Comparison of ENCODE assay signal across 25 cellular contexts in the genomic region with DNA sequence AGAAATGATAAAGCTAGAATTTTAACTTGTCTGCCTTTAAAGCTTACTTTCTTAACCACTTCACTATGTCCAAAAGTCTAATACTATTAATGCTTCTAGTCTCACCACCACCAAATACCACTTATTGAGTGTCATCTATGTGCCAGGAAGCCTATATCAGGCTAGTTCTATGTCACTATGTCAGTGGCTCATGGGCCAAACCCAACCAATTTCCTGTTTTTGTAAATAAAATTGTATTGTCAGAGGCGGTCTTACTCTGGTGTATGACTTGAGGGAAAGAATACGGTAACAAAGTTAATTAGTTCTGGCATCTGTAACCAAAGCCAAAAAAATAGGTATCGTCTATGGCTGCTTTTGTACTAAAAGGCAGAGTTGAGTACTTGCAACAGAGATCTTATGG. TPM values are rescaled to one million over a fixed set of nuclear protein-coding genes. Genes with fewer than 3 reads are reported as not detected.
A peak's percentile ranks its signal among the peaks of the same experiment; 100 is the strongest.
DNase-seq lines count a peak whose midpoint lies in the region; ATAC-seq and TF ChIP-seq lines count a peak whose summit lies in the region.
"Had no signal": no experiment of that assay in that cellular context is flagged by ENCODE, and none has a peak within 500 bp of the region (broad histone marks: within the 10 kb centered on the region; RNA-seq: fewer than 3 reads in every experiment).

No MANE protein-coding gene starts in this region.

- H3K36me3 ChIP-seq in Caco-2 (ENCODE audit: control insufficient read depth, insufficient read depth, low read length) = no peaks in the 10 kb centered on the region; the same call in 1 of the 2 replicates
- H3K36me3 ChIP-seq in MG63 = no peaks in the 10 kb centered on the region
- H3K36me3 ChIP-seq: BE2C had no signal

- H3K27me3 ChIP-seq in Caco-2 (replicated peaks; ENCODE audit: control insufficient read depth, insufficient read depth, low read length) (no peaks in the 10 kb centered on the region), right cardiac atrium (ENCODE audit: control insufficient read depth, insufficient read depth) (no peaks in the 10 kb centered on the region), MG63 (peaks cover 5% of the 10 kb centered on the region; the same call in 1 of the 2 replicates)

- no peak overlapping the region for H3K4me3 Mint-ChIP-seq in Caco-2 (ENCODE audit: unreplicated experiment)
- H3K4me3 Mint-ChIP-seq in activated T-helper 17 cell treated with anti-CD3 and anti-CD28 coated beads, Interleukin-2, amount 50 U/mL, for 72 hours = peak overlapping the region; percentile 3
- H3K4me3 Mint-ChIP-seq in mesothelial cell of epicardium = no peak overlapping the region
- H3K4me3 Mint-ChIP-seq: CD14-positive monocyte had no signal

- ATAC-seq in activated T-helper 17 cell treated with anti-CD3 and anti-CD28 coated beads, Interleukin-2, amount 50 U/mL, for 72 hours (replicated peaks) = no peak
- no peak for ATAC-seq in right cardiac atrium
- ATAC-seq: HCT116, Panc1 had no signal

- H3K4me1 Mint-ChIP-seq in Caco-2 (ENCODE audit: low read depth, unreplicated experiment) (peaks cover 38% of the 10 kb centered on the region), mesothelial cell of epicardium (peaks cover 33% of the 10 kb centered on the region)
- H3K4me1 Mint-ChIP-seq in activated T-helper 17 cell treated with anti-CD3 and anti-CD28 coated beads, Interleukin-2, amount 50 U/mL, for 72 hours = peaks cover 30% of the 10 kb centered on the region
- H3K4me1 Mint-ChIP-seq: CD14-positive monocyte had no signal

- H3K4me1 ChIP-seq in Caco-2 (peaks cover 61% of the 10 kb centered on the region), right cardiac atrium (ENCODE audit: control insufficient read depth, insufficient read depth, low read length) (peaks cover 2% of the 10 kb centered on the region)
- H3K4me1 ChIP-seq: BE2C had no signal

- intact Hi-C loops in Caco-2 (cut with micrococcal nuclease; ENCODE audit: unreplicated experiment) (loop anchor here (5.0 kb wide), 1 partner anchor 321 kb away; a partner anchor contains a TSS), right cardiac atrium (cut with DNase I) (no loop called here)

- H3K27me3 Mint-ChIP-seq in Caco-2 (ENCODE audit: insufficient read depth, unreplicated experiment) (no peaks in the 10 kb centered on the region), mesothelial cell of epicardium (ENCODE audit: low read depth) (no peaks in the 10 kb centered on the region)
- no peaks in the 10 kb centered on the region for H3K27me3 Mint-ChIP-seq in activated T-helper 17 cell treated with anti-CD3 and anti-CD28 coated beads, Interleukin-2, amount 50 U/mL, for 72 hours

- no peaks in the 10 kb centered on the region for H3K9me3 ChIP-seq in Caco-2
- H3K9me3 ChIP-seq in right cardiac atrium (ENCODE audit: control insufficient read depth, low read length) = no peaks in the 10 kb centered on the region
- H3K9me3 ChIP-seq in MG63 = no peaks in the 10 kb centered on the region
- H3K9me3 ChIP-seq: BE2C had no signal

- H3K27ac ChIP-seq in right cardiac atrium (ENCODE audit: low read length) = no peak overlapping the region
- H3K27ac ChIP-seq: HL-60, RWPE1 had no signal

- 75% methylated on average over 3 of the region's 3 CpGs for WGBS in right cardiac atrium

- H3K4me3 ChIP-seq in Caco-2 (ENCODE audit: low read depth, low read length) (no peak overlapping the region), right cardiac atrium (ENCODE audit: low read length) (no peak overlapping the region), MG63 (no peak overlapping the region)

- peaks cover 19% of the 10 kb centered on the region for H3K9me3 Mint-ChIP-seq in Caco-2 (ENCODE audit: unreplicated experiment)
- no peaks in the 10 kb centered on the region for H3K9me3 Mint-ChIP-seq in activated T-helper 17 cell treated with anti-CD3 and anti-CD28 coated beads, Interleukin-2, amount 50 U/mL, for 72 hours
- peaks cover 8% of the 10 kb centered on the region for H3K9me3 Mint-ChIP-seq in mesothelial cell of epicardium

- peak overlapping the region; percentile 90 for H3K27ac Mint-ChIP-seq in Caco-2 (ENCODE audit: unreplicated experiment)
- peak overlapping the region; percentile 26 for H3K27ac Mint-ChIP-seq in activated T-helper 17 cell treated with anti-CD3 and anti-CD28 coated beads, Interleukin-2, amount 50 U/mL, for 72 hours
- peak overlapping the region; percentile 77 for H3K27ac Mint-ChIP-seq in mesothelial cell of epicardium
- H3K27ac Mint-ChIP-seq: CD14-positive monocyte had no signal

- CTCF ChIA-PET in Caco-2 (lab: Charles Lee) = no interaction called here

- DNase-seq in DMS53 (lab: John Stamatoyannopoulos, UW) (peak; percentile 28), DMS53 treated with DMSO at 0.1 percent for 48 hours (lab: John Stamatoyannopoulos, UW; ENCODE audit: unreplicated experiment) (no peak), Caco-2 (no peak), mesothelial cell of epicardium (ENCODE audit: low spot score in 2 of 2, unreplicated experiment in 2 of 2) (no peak), NCI-H345 treated with DMSO at 0.1 percent for 48 hours (lab: John Stamatoyannopoulos, UW; ENCODE audit: unreplicated experiment) (no peak), right cardiac atrium (no peak), MG63 (no peak)
- DNase-seq: 8988T, ACHN, BE2C, COR-L47, Karpas-422, NCI-H1092 treated with DMSO at 0.1 percent for 48 hours, NCI-H1436, NCI-H187 treated with DMSO at 0.1 percent for 48 hours, NCI-H446 treated with DMSO at 0.1 percent for 48 hours, NCI-H69, SHP77 had no signal

- peaks cover 6% of the 10 kb centered on the region for H3K36me3 Mint-ChIP-seq in Caco-2 (ENCODE audit: insufficient read depth, unreplicated experiment)
- H3K36me3 Mint-ChIP-seq in activated T-helper 17 cell treated with anti-CD3 and anti-CD28 coated beads, Interleukin-2, amount 50 U/mL, for 72 hours (ENCODE audit: low read depth) = peaks cover 83% of the 10 kb centered on the region
- no peaks in the 10 kb centered on the region for H3K36me3 Mint-ChIP-seq in mesothelial cell of epicardium

- no TSS peak for BruUV-seq in Caco-2 (replicated peaks; lab: Mats Ljungman, UMichigan)

- POLR2A ChIA-PET in Caco-2 (lab: Charles Lee) = interaction anchor here (0.6 kb wide), 1 partner anchor 322 kb away, joined by 3 read pairs; no protein-coding TSS in a partner anchor

- TF ChIP-seq CTCF in Caco-2 (IDR thresholded peaks at IDR 0.05; ENCODE audit: insufficient read depth in 1 of 2, low read depth in 1 of 2, low read length in 1 of 2, severe bottlenecking in 1 of 2, unreplicated experiment in 1 of 2) = no peak
- TF ChIP-seq CTCF in mesothelial cell of epicardium (IDR thresholded peaks at IDR 0.05; ENCODE audit: unreplicated experiment) = no peak

RNA-seq across cellular contexts. Expression of a gene that starts 14.8 kb away (rescaled TPM):
- total RNA-seq in Caco-2 (2022) = 0.50 and 0.74 TPM in 2 replicates
- 100 to 1,000 TPM in 1 of 2 donors, 10 to 100 TPM in 1; 55.2 to 144 TPM for total RNA-seq in activated T-helper 17 cell treated with anti-CD3 and anti-CD28 coated beads, Interleukin-2, amount 50 U/mL, for 72 hours
- total RNA-seq in mesothelial cell of epicardium = 32.2 to 43.5 TPM (median 38.6 TPM) in 3 replicates
- total RNA-seq in right cardiac atrium = 10 to 100 TPM in 2 of 4 donors, 1 to 10 TPM in 2; 4.0 to 16.5 (median 8.7) TPM
- 6.8 TPM for polyA plus RNA-seq in right cardiac atrium
- total RNA-seq in MG63 (2014; rRNA removed; shearing (Covaris generic); ENCODE audit: low replicate concordance) = not detected in 2 replicates
- total RNA-seq: H4 had no signal

RNA-seq across cellular contexts. Expression of a gene that starts 58.5 kb away (rescaled TPM):
- not detected in 2 replicates for total RNA-seq in Caco-2 (2022)
- total RNA-seq in activated T-helper 17 cell treated with anti-CD3 and anti-CD28 coated beads, Interleukin-2, amount 50 U/mL, for 72 hours = under 1 TPM; 0.39 to 0.90 TPM
- 0.49 to 0.65 TPM (median 0.61 TPM) in 3 replicates for total RNA-seq in mesothelial cell of epicardium
- total RNA-seq in right cardiac atrium = 10 to 100 TPM in 3 of 4 donors, 1 to 10 TPM in 1; 8.8 to 24.8 (median 16.1) TPM
- 8.2 TPM for polyA plus RNA-seq in right cardiac atrium
- total RNA-seq in MG63 (2014; rRNA removed; shearing (Covaris generic); ENCODE audit: low replicate concordance) = not detected in 2 replicates

Comparison
In these comparisons a context has a peak if more than half of its experiments do, and no peak if none do; other contexts are left out.
1. H3K27ac Mint-ChIP-seq: peak in every context shown above with its lines; median percentile 90 in Caco-2; 77 in mesothelial cell of epicardium; 26 in activated T-helper 17 cell treated with anti-CD3 and anti-CD28 coated beads, Interleukin-2, amount 50 U/mL, for 72 hours.